Comparison of ENCODE assay signal across 8 cellular contexts in the genomic region with DNA sequence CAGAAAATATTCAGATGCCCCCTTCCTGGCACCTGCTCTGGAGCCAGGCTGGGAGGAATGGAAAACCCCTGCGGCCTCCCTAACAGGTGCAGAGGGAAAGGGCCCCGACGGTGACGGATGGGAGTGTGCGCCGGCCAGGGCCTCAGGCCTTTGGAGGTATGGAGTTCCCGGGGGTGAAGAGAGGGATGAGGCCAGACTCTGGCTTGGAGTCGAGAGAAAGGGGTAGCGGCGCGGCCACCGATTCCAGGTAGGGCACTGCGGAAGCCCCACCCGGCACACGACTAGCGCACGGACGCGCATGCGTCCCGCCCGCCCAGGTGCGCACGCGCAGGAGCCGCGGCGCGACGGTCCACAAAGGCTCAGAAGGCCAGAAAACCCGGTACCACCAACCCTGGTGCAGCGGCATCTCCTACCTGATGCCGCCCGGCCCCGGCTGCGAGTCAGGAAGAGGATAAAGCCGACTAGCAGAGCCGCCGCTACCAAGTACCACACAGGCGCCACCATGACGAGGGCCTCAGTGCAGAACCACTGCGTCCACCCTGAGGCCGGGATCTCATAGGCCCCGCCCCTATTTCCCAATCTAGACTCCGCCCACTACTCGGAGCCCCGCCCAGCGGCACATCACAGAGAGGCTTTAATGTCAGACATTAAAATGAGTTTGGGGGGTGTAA. TPM values are rescaled to one million over a fixed set of nuclear protein-coding genes. Genes with fewer than 3 reads are reported as not detected.
A peak's percentile ranks its signal among the peaks of the same experiment; 100 is the strongest.
DNase-seq lines count a peak whose midpoint lies in the region; ATAC-seq and TF ChIP-seq lines count a peak whose summit lies in the region.

Gene DDRGK1, minus strand, starts transcription at position 559 of the 671 bp plus-strand sequence. Its CDS starts 55 bp downstream, at position 504.

- H3K4me3 ChIP-seq in A673 (ENCODE audit: low read depth, low read length, poor library complexity, severe bottlenecking), result peak within 1 kb of the TSS; percentile 71
- peak within 1 kb of the TSS; percentile 73 to 93 for H3K4me3 ChIP-seq in cardiac fibroblast (replicated peaks in 1 of 2; ENCODE audit: low read depth in 2 of 2, low read length in 2 of 2)

- intact Hi-C loops in A673 (cut with micrococcal nuclease; ENCODE audit: unreplicated experiment) (no loop called here), activated B cell treated with CpG ODN at 0.5 μM for 24 hours (cut with micrococcal nuclease) (loop anchor here (1.0 to 10.0 kb wide), 5 partner anchors 31 to 561 kb away; partner anchors contain the start of genes ADISSP, FASTKD5, LZTS3 and SLC4A11)

- peak within 1 kb of the TSS; percentile 94 for H3K27ac Mint-ChIP-seq in activated B cell treated with CpG ODN at 0.5 μM for 24 hours

- no peaks in the 10 kb centered on the region for H3K9me3 Mint-ChIP-seq in activated B cell treated with CpG ODN at 0.5 μM for 24 hours

- H3K27me3 ChIP-seq in A673 (replicated peaks; ENCODE audit: insufficient read depth, low read depth, low read length, poor library complexity), result no peaks in the 10 kb centered on the region

- H3K27ac ChIP-seq in A673 (ENCODE audit: low read depth, low read length, poor library complexity, severe bottlenecking), result peak within 1 kb of the TSS; percentile 87

- H3K27me3 Mint-ChIP-seq in activated B cell treated with CpG ODN at 0.5 μM for 24 hours, result no peaks in the 10 kb centered on the region

- H3K4me1 ChIP-seq in A673 (ENCODE audit: insufficient read depth, low read length, poor library complexity, severe bottlenecking), result peaks cover 8% of the 10 kb centered on the region

- peaks cover 31% of the 10 kb centered on the region for H3K36me3 Mint-ChIP-seq in activated B cell treated with CpG ODN at 0.5 μM for 24 hours (ENCODE audit: low read depth)

- TSS peak; percentile 26 for BruUV-seq in A673 (replicated peaks; lab: Mats Ljungman, UMichigan)

- H3K4me1 Mint-ChIP-seq in activated B cell treated with CpG ODN at 0.5 μM for 24 hours, result peaks cover 22% of the 10 kb centered on the region

- peaks cover 19% of the 10 kb centered on the region for H3K36me3 ChIP-seq in A673 (ENCODE audit: insufficient read depth, low read length, poor library complexity, severe bottlenecking)

- POLR2A ChIA-PET in A673 (lab: Charles Lee; ENCODE audit: low non-redundant PET) (no interaction called here), activated B cell treated with CpG ODN at 0.5 μM for 24 hours (lab: Charles Lee) (interaction anchor here (0.6 to 1.6 kb wide), 4 partner anchors 28 to 833 kb away, joined by 3 to 4 read pairs (median 4); partner anchors contain the start of genes FASTKD5 and UBOX5)

- CTCF ChIA-PET in A673 (lab: Charles Lee) (interaction anchor here (0.6 kb wide), 1 partner anchor 151 kb away, joined by 7 read pairs; no protein-coding TSS in a partner anchor), activated B cell treated with CpG ODN at 0.5 μM for 24 hours (lab: Charles Lee) (no interaction called here)

- H3K9me3 ChIP-seq in A673 (ENCODE audit: low read depth, low read length, poor library complexity, severe bottlenecking), result no peaks in the 10 kb centered on the region

- ATAC-seq in GM18867 (IDR thresholded peaks at IDR 0.05; ENCODE audit: unreplicated experiment) (peak; percentile 79), HG03097 (IDR thresholded peaks at IDR 0.05; ENCODE audit: low FRiP score, unreplicated experiment) (peak; percentile 81), activated B cell treated with CpG ODN at 0.5 μM for 24 hours (ENCODE audit: low read depth) (peak; percentile 93)

- peak; percentile 91 for DNase-seq in A673 (ENCODE audit: low spot score)
- DNase-seq in NCI-H2227 treated with DMSO at 0.1 percent for 48 hours (lab: John Stamatoyannopoulos, UW), result peak; percentile 91
- DNase-seq in activated B cell treated with CpG ODN at 0.5 μM for 24 hours, result peak; percentile 93
- peak; percentile 81 to 88 for DNase-seq in cardiac fibroblast (ENCODE audit: low read depth in 2 of 2)
- peak; percentile 78 for DNase-seq in iris pigment epithelial cell (ENCODE audit: low read depth)
- DNase-seq in stimulated activated CD4-positive, alpha-beta T cell treated with anti-CD3 and anti-CD28 coated beads, Interleukin-12 subunit alpha, Interleukin-12 subunit beta, amount 100 ng/mL, for 24 hours (ENCODE audit: low read depth in 2 of 2), result peak; percentile 86 to 94

- TF ChIP-seq CTCF in A673 (conservative IDR thresholded peaks at IDR 0.05; ENCODE audit: low read depth, low read length), result no peak
- no peak for TF ChIP-seq CTCF in activated B cell treated with CpG ODN at 0.5 μM for 24 hours (IDR thresholded peaks at IDR 0.05)
- no peak for TF ChIP-seq CTCF in cardiac fibroblast (IDR thresholded peaks at IDR 0.05; ENCODE audit: low read depth, low read length)

- peak within 1 kb of the TSS; percentile 97 for H3K4me3 Mint-ChIP-seq in activated B cell treated with CpG ODN at 0.5 μM for 24 hours

RNA-seq across cellular contexts. Expression of gene DDRGK1, which starts in this region (rescaled TPM):
- total RNA-seq in A673 (2021), result 60.2 and 72.0 TPM in 2 replicates
- 37.1 and 46.1 TPM in 2 replicates for total RNA-seq in activated B cell treated with CpG ODN at 0.5 μM for 24 hours

Comparison
In these comparisons a context has a peak if more than half of its experiments do, and no peak if none do; other contexts are left out.
1. Peak in every context shown above with its lines: DNase-seq, ATAC-seq, H3K4me3 ChIP-seq and H3K27ac ChIP-seq.